ENCODE assay signal across 8 cellular contexts in genomic region chr3:8794247-8794646, GRCh38.
"Had no signal": no experiment of that assay in that cellular context is flagged by ENCODE, and none has a peak within 500 bp of the region (broad histone marks: within the 10 kb centered on the region; RNA-seq: fewer than 3 reads in every experiment).

No MANE protein-coding gene starts in this region.

- H3K9me3 Mint-ChIP-seq: H9 had no signal

- H2AFZ ChIP-seq: GM23248 had no signal

- DNase-seq: GM23248, GOT3, H9, HCEC 1CT, KG1 had no signal

- H3K27ac Mint-ChIP-seq: H9, IgD-negative memory B cell had no signal

- H3K9ac ChIP-seq: GM23248 had no signal

- FAIRE-seq: H54, HTR-8/SVneo had no signal

- H3K4me3 ChIP-seq: GM23248 had no signal

- H3K4me3 Mint-ChIP-seq: H9, IgD-negative memory B cell had no signal

- H3K27me3 Mint-ChIP-seq: IgD-negative memory B cell had no signal

- H3K27ac ChIP-seq: GM23248 had no signal

- H3K4me1 Mint-ChIP-seq: H9, IgD-negative memory B cell had no signal
